In the genomic region with DNA sequence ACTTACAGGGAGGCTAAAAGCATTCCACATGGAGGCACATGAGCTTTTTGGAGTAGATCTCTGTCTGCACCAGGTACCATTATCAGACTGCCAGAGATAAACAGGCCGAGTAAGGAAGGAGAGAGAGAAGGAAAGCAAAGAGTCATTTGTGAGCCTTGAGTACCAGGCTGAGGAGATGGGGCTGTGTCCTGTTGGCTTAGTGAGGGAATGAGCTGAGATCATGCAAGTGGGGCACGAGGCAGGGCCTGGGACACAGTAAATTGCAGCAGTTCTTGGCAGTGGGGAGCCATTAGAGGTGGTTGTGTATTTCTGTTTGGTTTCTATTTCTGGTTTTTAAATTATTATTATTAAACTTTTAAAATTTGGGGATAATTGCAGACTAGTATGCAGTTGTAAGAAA, we compare ENCODE assay signal across 18 cellular contexts. TPM values are rescaled to one million over a fixed set of nuclear protein-coding genes. Genes with fewer than 3 reads are reported as not detected.
DNase-seq lines count a peak whose midpoint lies in the region; ATAC-seq and TF ChIP-seq lines count a peak whose summit lies in the region.
"Had no signal": no experiment of that assay in that cellular context is flagged by ENCODE, and none has a peak within 500 bp of the region (broad histone marks: within the 10 kb centered on the region; RNA-seq: fewer than 3 reads in every experiment).

No MANE protein-coding gene starts in this region.

- intact Hi-C loops in left ventricle myocardium superior (cut with micrococcal nuclease) (no loop called here), left ventricle myocardium inferior (cut with micrococcal nuclease) (no loop called here), upper lobe of right lung (cut with DNase I) (no loop called here)

- no peak for TF ChIP-seq CTCF in left ventricle myocardium inferior (IDR thresholded peaks at IDR 0.05; ENCODE audit: borderline replicate concordance)
- no peak for TF ChIP-seq CTCF in upper lobe of right lung (IDR thresholded peaks at IDR 0.05)

- ATAC-seq in left ventricle myocardium superior (peak; percentile 27), left lobe of liver (no peak), upper lobe of right lung (no peak)
- ATAC-seq: CD8-positive, alpha-beta T cell; GM12878 had no signal

- H3K9me3 ChIP-seq in left ventricle myocardium inferior (replicated peaks) = no peaks in the 10 kb centered on the region
- no peaks in the 10 kb centered on the region for H3K9me3 ChIP-seq in upper lobe of right lung
- H3K9me3 ChIP-seq: BLaER1, Caco-2 had no signal

- no peak overlapping the region for H3K4me3 ChIP-seq in left ventricle myocardium inferior
- no peak overlapping the region for H3K4me3 ChIP-seq in upper lobe of right lung
- H3K4me3 ChIP-seq: BLaER1, GM12878, GM23248 had no signal

- peaks cover 11% of the 10 kb centered on the region for H3K36me3 ChIP-seq in left ventricle myocardium inferior
- no peaks in the 10 kb centered on the region for H3K36me3 ChIP-seq in upper lobe of right lung
- H3K36me3 ChIP-seq: BLaER1 had no signal

- DNase-seq in left ventricle myocardium superior (no peak), left ventricle myocardium inferior (no peak), left lobe of liver (ENCODE audit: low spot score) (peak; percentile 10), upper lobe of right lung (peak; percentile 11), DMS 273 treated with DMSO at 0.1 percent for 48 hours (lab: John Stamatoyannopoulos, UW) (no peak), AG08396 (ENCODE audit: low spot score) (no peak)
- DNase-seq: Caco-2; CD4-positive, CD25-positive, alpha-beta regulatory T cell; CD8-positive, alpha-beta T cell; DMS79; EL; GDM1; GM23248; H7; HCEC 1CT had no signal

- H3K27me3 ChIP-seq in left ventricle myocardium inferior (ENCODE audit: low read depth) (no peaks in the 10 kb centered on the region), upper lobe of right lung (no peaks in the 10 kb centered on the region)
- H3K27me3 ChIP-seq: BLaER1 had no signal

- H3K27ac ChIP-seq in left ventricle myocardium inferior (replicated peaks) (no peak overlapping the region), upper lobe of right lung (no peak overlapping the region)
- H3K27ac ChIP-seq: BLaER1, C4-2B, GM23248 had no signal

- H3K4me1 ChIP-seq in left ventricle myocardium inferior (peaks cover 18% of the 10 kb centered on the region), upper lobe of right lung (no peaks in the 10 kb centered on the region)
- H3K4me1 ChIP-seq: BLaER1, Caco-2 had no signal

RNA-seq across cellular contexts. Expression of a gene that starts 53.3 kb away (rescaled TPM):
- 25.9 TPM for total RNA-seq in left ventricle myocardium superior
- 24.5 TPM for total RNA-seq in left ventricle myocardium inferior
- 8.1 TPM for total RNA-seq in left lobe of liver
- total RNA-seq in upper lobe of right lung = 20.0 TPM

RNA-seq across cellular contexts. Expression of a gene that starts 53.7 kb away (rescaled TPM):
- total RNA-seq in left ventricle myocardium superior = 21.4 TPM
- total RNA-seq in left ventricle myocardium inferior = 22.5 TPM
- 15.5 TPM for total RNA-seq in left lobe of liver
- 25.4 TPM for total RNA-seq in upper lobe of right lung

Comparison
In these comparisons a context has a peak if more than half of its experiments do, and no peak if none do; other contexts are left out.
1. DNase-seq: peak in left lobe of liver (single experiment) and upper lobe of right lung (single experiment); none in left ventricle myocardium superior (single experiment), left ventricle myocardium inferior (single experiment), DMS 273 treated with DMSO at 0.1 percent for 48 hours (single experiment) and AG08396 (single experiment).